ENCODE assay signal across 8 cellular contexts in genomic region chr10:79052311-79053080, GRCh38. TPM values are rescaled to one million over a fixed set of nuclear protein-coding genes. Genes with fewer than 3 reads are reported as not detected.
DNase-seq lines count a peak whose midpoint lies in the region; ATAC-seq, FAIRE-seq and TF ChIP-seq lines count a peak whose summit lies in the region.

No MANE protein-coding gene starts in this region.

- H3K9me3 ChIP-seq in SK-N-SH (no peaks in the 10 kb centered on the region), prostate gland (no peaks in the 10 kb centered on the region)

- no peak overlapping the region for H2AFZ ChIP-seq in SK-N-SH (ENCODE audit: low read depth)

- POLR2A ChIA-PET in SK-N-SH (lab: Yijun Ruan, JAX), result no interaction called here

- no peaks in the 10 kb centered on the region for H4K20me1 ChIP-seq in SK-N-SH (ENCODE audit: insufficient read depth)

- H3K9ac ChIP-seq in SK-N-SH, result no peak overlapping the region

- H3K27ac ChIP-seq in SK-N-SH (ENCODE audit: low read depth in 2 of 2, low read length in 1 of 2) (no peak overlapping the region), prostate gland (no peak overlapping the region)

- H3K27me3 ChIP-seq in SK-N-SH (ENCODE audit: insufficient read depth), result no peaks in the 10 kb centered on the region
- H3K27me3 ChIP-seq in kidney epithelial cell (ENCODE audit: control insufficient read depth, insufficient read depth, low read length), result peaks cover 2% of the 10 kb centered on the region
- H3K27me3 ChIP-seq in prostate gland (replicated peaks; ENCODE audit: insufficient read depth), result no peaks in the 10 kb centered on the region

- intact Hi-C loops in prostate gland (cut with DNase I), result loop anchor here (5.0 kb wide), 1 partner anchor 70 kb away; no protein-coding TSS in a partner anchor

- no peaks in the 10 kb centered on the region for H3K79me2 ChIP-seq in SK-N-SH (ENCODE audit: insufficient read depth)

- H3K36me3 ChIP-seq in SK-N-SH (replicated peaks in 1 of 2; ENCODE audit: control insufficient read depth in 1 of 2, insufficient read depth in 2 of 2, low read length in 1 of 2), result no peaks in the 10 kb centered on the region
- H3K36me3 ChIP-seq in kidney epithelial cell (ENCODE audit: control insufficient read depth, insufficient read depth, low read length), result no peaks in the 10 kb centered on the region
- no peaks in the 10 kb centered on the region for H3K36me3 ChIP-seq in prostate gland

- CTCF ChIA-PET in SK-N-SH (lab: Yijun Ruan, JAX), result interaction anchor here (0.6 to 2.7 kb wide), 7 partner anchors 9 to 251 kb away, joined by 3 to 12 read pairs (median 3); no protein-coding TSS in a partner anchor

- H3K9me2 ChIP-seq in SK-N-SH, result no peaks in the 10 kb centered on the region

- no peak for FAIRE-seq in D721Med (lab: Jason Lieb, UNC)

- peaks cover 13 to 58% of the 10 kb centered on the region in 2 experiments; a peak in 2 of 4 replicates for H3K4me1 ChIP-seq in SK-N-SH (ENCODE audit: control insufficient read depth in 1 of 2, insufficient read depth in 2 of 2, low read depth in 1 of 2, low read length in 1 of 2)
- H3K4me1 ChIP-seq in prostate gland (replicated peaks), result peaks cover 11% of the 10 kb centered on the region

- no peak for TF ChIP-seq EP300 in SK-N-SH (IDR thresholded peaks at IDR 0.05; ENCODE audit: borderline replicate concordance in 1 of 2, low read depth in 1 of 2, low read length in 1 of 2)

- H3F3A ChIP-seq in SK-N-SH (replicated peaks; ENCODE audit: insufficient read depth), result no peaks in the 10 kb centered on the region

- peak; percentile 54 for ATAC-seq in GM18909 (IDR thresholded peaks at IDR 0.05; ENCODE audit: poor library complexity, unreplicated experiment)
- ATAC-seq in HG03139 (IDR thresholded peaks at IDR 0.05; ENCODE audit: unreplicated experiment), result no peak

- H3K4me2 ChIP-seq in SK-N-SH, result no peak overlapping the region

- peak; percentile 43 for DNase-seq in CD1c-positive myeloid dendritic cell (ENCODE audit: extremely low spot score)
- DNase-seq in SK-N-SH, result peak; percentile 66
- DNase-seq in kidney epithelial cell (ENCODE audit: low read depth), result no peak
- DNase-seq in prostate gland (ENCODE audit: low spot score), result no peak
- no peak for DNase-seq in NK-92 treated with Interleukin-12 subunit alpha and Interleukin-12 subunit beta, amount 100 ng/mL, for 24 hours (lab: John Stamatoyannopoulos, UW)
- no peak for DNase-seq in D721Med (ENCODE audit: insufficient read length, low spot score)

- 85% methylated on average over 9 of the region's 12 CpGs for WGBS in SK-N-SH (ENCODE audit: low lambda C conversion rate)
- 51% methylated on average over 12 of the region's 12 CpGs for WGBS in prostate gland

- no peak overlapping the region for H3K4me3 ChIP-seq in SK-N-SH (ENCODE audit: low read depth in 2 of 2, low read length in 1 of 2)
- no peak overlapping the region for H3K4me3 ChIP-seq in kidney epithelial cell (ENCODE audit: low read depth, low read length)
- H3K4me3 ChIP-seq in prostate gland, result no peak overlapping the region

- TF ChIP-seq POLR2A in prostate gland (IDR thresholded peaks at IDR 0.05), result no peak

- TF ChIP-seq CTCF in SK-N-SH (IDR thresholded peaks at IDR 0.05) (peak; percentile 28), kidney epithelial cell (IDR thresholded peaks at IDR 0.05; ENCODE audit: insufficient read depth, low read length, poor library complexity, severe bottlenecking) (peak; percentile 66), prostate gland (IDR thresholded peaks at IDR 0.05) (peak in 2 of 4 experiments; percentile 30 to 59), D721Med (IDR thresholded peaks at IDR 0.05; ENCODE audit: insufficient read depth, missing control alignments) (no peak)

- TF ChIP-seq RAD21 in SK-N-SH (IDR thresholded peaks at IDR 0.05; ENCODE audit: low read length), result peak; percentile 22

TF ChIP-seq in SK-N-SH, 30 proteins besides CTCF, POLR2A, EP300 and RAD21:
- TF ChIP-seq USF1 (IDR thresholded peaks at IDR 0.05; ENCODE audit: borderline replicate concordance, low read depth), result peak; percentile 23; the same call in 1 of the 2 replicates
- TF ChIP-seq ZBTB33 (IDR thresholded peaks at IDR 0.05; ENCODE audit: borderline replicate concordance, low read depth), result no peak

RNA-seq across cellular contexts. Expression of gene ZMIZ1, which starts 16.3 kb away (rescaled TPM):
- polyA plus RNA-seq in SK-N-SH (2012; rRNA removed), result 6.6 and 23.5 TPM in 2 replicates
- 13.6 and 23.5 TPM in 2 replicates for polyA plus RNA-seq in SK-N-SH (2012; cell fraction: cytosol; rRNA removed)
- 39.0 and 44.8 TPM in 2 replicates for polyA plus RNA-seq in SK-N-SH (2012; cell fraction: nucleus; rRNA removed)
- total RNA-seq in kidney epithelial cell, result 57.5 and 73.9 TPM in 2 replicates
- 10 to 100 TPM; 69.6 to 78.5 TPM for total RNA-seq in prostate gland

Comparison
In these comparisons a context has a peak if more than half of its experiments do, and no peak if none do; other contexts are left out.
1. DNase-seq: peak in CD1c-positive myeloid dendritic cell (single experiment) and SK-N-SH (single experiment); none in kidney epithelial cell (single experiment), prostate gland (single experiment), NK-92 treated with Interleukin-12 subunit alpha and Interleukin-12 subunit beta, amount 100 ng/mL, for 24 hours (single experiment) and D721Med (single experiment).